ENCODE assay signal across 14 cellular contexts in the genomic region with DNA sequence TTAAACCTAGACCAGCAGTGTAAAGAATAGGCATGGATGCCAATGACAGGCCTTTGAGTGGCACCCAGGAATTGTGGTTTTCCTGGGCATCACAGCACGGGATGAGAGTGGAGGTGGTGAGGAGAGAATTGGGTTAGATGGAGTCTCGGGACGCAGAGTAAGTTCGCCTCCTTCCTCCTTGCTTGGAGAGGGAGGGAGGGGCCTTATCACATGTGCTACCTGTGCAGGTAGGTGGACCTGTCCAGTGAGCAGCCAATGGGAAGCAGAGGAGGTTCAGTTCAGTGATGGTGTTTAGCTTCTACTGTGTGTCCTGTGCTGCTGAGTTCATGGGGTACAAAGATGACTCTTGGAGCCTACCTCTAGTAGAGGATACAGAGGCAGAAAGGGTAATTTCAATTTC.
"Had no signal": no experiment of that assay in that cellular context is flagged by ENCODE, and none has a peak within 500 bp of the region (broad histone marks: within the 10 kb centered on the region; RNA-seq: fewer than 3 reads in every experiment).

No MANE protein-coding gene starts in this region.

- H3K36me3 Mint-ChIP-seq: activated CD4-positive, alpha-beta memory T cell treated with anti-CD3 and anti-CD28 coated beads for 36 hours; natural killer cell treated with Interleukin-12 subunit alpha and Interleukin-12 subunit beta and Interleukin-15 and Interleukin-18, amount 100 ng/mL, for 72 hours had no signal

- H3K4me3 Mint-ChIP-seq: activated CD4-positive, alpha-beta memory T cell treated with anti-CD3 and anti-CD28 coated beads for 36 hours; natural killer cell treated with Interleukin-12 subunit alpha and Interleukin-12 subunit beta and Interleukin-15 and Interleukin-18, amount 100 ng/mL, for 72 hours; stimulated activated naive CD8-positive, alpha-beta T cell treated with anti-CD3 and anti-CD28 coated beads, Interleukin-15, amount 100 ng/mL, for 72 hours; T-helper 2 cell treated with Interferon-gamma antibody and Interleukin-4, amounts not matched to agents 5 μg/mL and 100 μg/mL, for 36 hours had no signal

- ATAC-seq: natural killer cell treated with Interleukin-12 subunit alpha and Interleukin-12 subunit beta and Interleukin-15 and Interleukin-18, amount 100 ng/mL, for 72 hours; stimulated activated naive CD8-positive, alpha-beta T cell treated with anti-CD3 and anti-CD28 coated beads, Interleukin-15, amount 100 ng/mL, for 72 hours had no signal

- DNase-seq: activated CD4-positive, alpha-beta memory T cell treated with anti-CD3 and anti-CD28 coated beads for 36 hours; activated CD4-positive, CD25-positive, alpha-beta regulatory T cell treated with anti-CD3 and anti-CD28 coated beads, Interleukin-2, amount 50 U/mL, for 72 hours; activated gamma-delta T cell treated with Interleukin-2 at 50 U/mL for 16 hours; activated T-cell treated with anti-CD3 and anti-CD28 coated beads, Interleukin-2, amount 50 U/mL, for 48 hours; left cardiac atrium; nucleus accumbens; SIG-M5; stimulated activated CD4-positive, alpha-beta T cell treated with anti-CD3 and anti-CD28 coated beads, Interleukin-2, amount 100 ng/mL, for 48 hours; stimulated activated CD8-positive, alpha-beta memory T cell treated with anti-CD3 and anti-CD28 coated beads, Interleukin-4, amount 100 ng/mL, for 48 hours; stimulated activated naive CD8-positive, alpha-beta T cell treated with anti-CD3 and anti-CD28 coated beads, Interleukin-15, amount 100 ng/mL, for 72 hours; thyroid gland had no signal

- H3K27ac ChIP-seq: esophagus muscularis mucosa, thyroid gland had no signal

- H3K27me3 ChIP-seq: esophagus muscularis mucosa, thyroid gland had no signal

- H3K27ac Mint-ChIP-seq: activated CD4-positive, alpha-beta memory T cell treated with anti-CD3 and anti-CD28 coated beads for 36 hours; natural killer cell treated with Interleukin-12 subunit alpha and Interleukin-12 subunit beta and Interleukin-15 and Interleukin-18, amount 100 ng/mL, for 72 hours; stimulated activated naive CD8-positive, alpha-beta T cell treated with anti-CD3 and anti-CD28 coated beads, Interleukin-15, amount 100 ng/mL, for 72 hours; T-helper 2 cell treated with Interferon-gamma antibody and Interleukin-4, amounts not matched to agents 5 μg/mL and 100 μg/mL, for 36 hours had no signal

- H3K27me3 Mint-ChIP-seq: activated CD4-positive, alpha-beta memory T cell treated with anti-CD3 and anti-CD28 coated beads for 36 hours; natural killer cell treated with Interleukin-12 subunit alpha and Interleukin-12 subunit beta and Interleukin-15 and Interleukin-18, amount 100 ng/mL, for 72 hours; stimulated activated naive CD8-positive, alpha-beta T cell treated with anti-CD3 and anti-CD28 coated beads, Interleukin-15, amount 100 ng/mL, for 72 hours had no signal

- H3K4me3 ChIP-seq: esophagus muscularis mucosa, thyroid gland had no signal

- H3K9me3 Mint-ChIP-seq: activated CD4-positive, alpha-beta memory T cell treated with anti-CD3 and anti-CD28 coated beads for 36 hours; natural killer cell treated with Interleukin-12 subunit alpha and Interleukin-12 subunit beta and Interleukin-15 and Interleukin-18, amount 100 ng/mL, for 72 hours; stimulated activated naive CD8-positive, alpha-beta T cell treated with anti-CD3 and anti-CD28 coated beads, Interleukin-15, amount 100 ng/mL, for 72 hours; T-helper 2 cell treated with Interferon-gamma antibody and Interleukin-4, amounts not matched to agents 5 μg/mL and 100 μg/mL, for 36 hours had no signal
